8 cellular contexts compared by ENCODE assay signal in genomic region chr3:116052602-116053001, GRCh38.
"Had no signal": no experiment of that assay in that cellular context is flagged by ENCODE, and none has a peak within 500 bp of the region (broad histone marks: within the 10 kb centered on the region; RNA-seq: fewer than 3 reads in every experiment).

No MANE protein-coding gene starts in this region.

- H2AFZ ChIP-seq: GM23338 had no signal

- H3K4me3 ChIP-seq: GM23338 had no signal

- H3K27ac ChIP-seq: HL-60 had no signal

- DNase-seq: H9, HFFc6, KBM-7 had no signal

- H3K4me2 ChIP-seq: GM23338 had no signal

- FAIRE-seq: H1, H54, HepG2 had no signal
